Comparison of ENCODE assay signal across 23 cellular contexts in the genomic region with DNA sequence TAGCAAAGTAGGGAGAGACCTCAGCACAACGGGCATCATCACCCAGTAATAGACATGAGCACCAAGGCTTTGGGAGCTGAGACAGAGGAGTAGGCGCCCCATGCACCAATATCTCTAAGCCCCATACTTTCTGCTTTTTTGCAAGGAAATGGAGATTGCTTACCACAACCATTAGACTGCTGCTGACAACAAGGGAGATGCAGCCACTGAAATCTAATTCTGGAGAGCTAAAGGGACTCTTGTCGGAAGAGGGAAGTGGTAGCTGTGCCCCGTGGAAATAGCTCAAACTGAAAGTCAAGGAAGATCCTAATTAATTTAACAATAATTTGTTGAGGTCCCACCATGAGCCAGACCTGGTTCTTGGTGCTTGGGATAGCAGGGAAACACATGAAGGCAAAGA.
A peak's percentile ranks its signal among the peaks of the same experiment; 100 is the strongest.
DNase-seq lines count a peak whose midpoint lies in the region; ATAC-seq lines count a peak whose summit lies in the region.
"Had no signal": no experiment of that assay in that cellular context is flagged by ENCODE, and none has a peak within 500 bp of the region (broad histone marks: within the 10 kb centered on the region; RNA-seq: fewer than 3 reads in every experiment).

No MANE protein-coding gene starts in this region.

- H3K27ac ChIP-seq in thymus (ENCODE audit: low read depth): peak overlapping the region; percentile 92
- H3K27ac ChIP-seq: colonic mucosa, SJCRH30, uterus had no signal

- peaks cover 7% of the 10 kb centered on the region for H3K36me3 Mint-ChIP-seq in activated naive CD4-positive, alpha-beta T cell treated with anti-CD3 and anti-CD28 coated beads, Interleukin-2, amount 50 U/mL, for 24 hours
- peaks cover 5% of the 10 kb centered on the region for H3K36me3 Mint-ChIP-seq in T-helper 1 cell treated with Interleukin-12 subunit alpha and Interleukin-12 subunit beta and Interleukin-4 antibody, amounts not matched to agents 30 μg/mL and 1 μg/mL, for 36 hours (ENCODE audit: low read depth)
- H3K36me3 Mint-ChIP-seq in activated naive CD8-positive, alpha-beta T cell treated with anti-CD3 and anti-CD28 coated beads, Interleukin-2, amount 10 ng/mL, durations not matched to agents 7 days and 5 days: peaks cover 3% of the 10 kb centered on the region
- H3K36me3 Mint-ChIP-seq: memory B cell had no signal

- no peaks in the 10 kb centered on the region for H3K27me3 Mint-ChIP-seq in activated naive CD4-positive, alpha-beta T cell treated with anti-CD3 and anti-CD28 coated beads, Interleukin-2, amount 50 U/mL, for 24 hours
- no peaks in the 10 kb centered on the region for H3K27me3 Mint-ChIP-seq in T-helper 1 cell treated with Interleukin-12 subunit alpha and Interleukin-12 subunit beta and Interleukin-4 antibody, amounts not matched to agents 30 μg/mL and 1 μg/mL, for 36 hours (ENCODE audit: low read depth)
- H3K27me3 Mint-ChIP-seq in activated naive CD8-positive, alpha-beta T cell treated with anti-CD3 and anti-CD28 coated beads, Interleukin-2, amount 10 ng/mL, durations not matched to agents 7 days and 5 days: no peaks in the 10 kb centered on the region

- peak; percentile 8 for ATAC-seq in activated naive CD8-positive, alpha-beta T cell treated with anti-CD3 and anti-CD28 coated beads, Interleukin-2, amount 10 ng/mL, durations not matched to agents 7 days and 5 days (ENCODE audit: low read depth)
- ATAC-seq: esophagus mucosa, left colon had no signal

- H3K4me3 ChIP-seq in thymus (ENCODE audit: low read length): no peak overlapping the region
- H3K4me3 ChIP-seq: colonic mucosa, Peyer's patch, SJCRH30, uterus had no signal

- peaks cover 96% of the 10 kb centered on the region for H3K4me1 Mint-ChIP-seq in activated naive CD4-positive, alpha-beta T cell treated with anti-CD3 and anti-CD28 coated beads, Interleukin-2, amount 50 U/mL, for 24 hours
- peaks cover 71% of the 10 kb centered on the region for H3K4me1 Mint-ChIP-seq in T-helper 1 cell treated with Interleukin-12 subunit alpha and Interleukin-12 subunit beta and Interleukin-4 antibody, amounts not matched to agents 30 μg/mL and 1 μg/mL, for 36 hours (ENCODE audit: low read depth)
- peaks cover 66% of the 10 kb centered on the region for H3K4me1 Mint-ChIP-seq in activated naive CD8-positive, alpha-beta T cell treated with anti-CD3 and anti-CD28 coated beads, Interleukin-2, amount 10 ng/mL, durations not matched to agents 7 days and 5 days
- H3K4me1 Mint-ChIP-seq: memory B cell had no signal

- H3K4me1 ChIP-seq in thymus (ENCODE audit: control insufficient read depth, insufficient read depth, low read length): peaks cover 47% of the 10 kb centered on the region
- H3K4me1 ChIP-seq: colonic mucosa, Peyer's patch, SJCRH30, uterus had no signal

- 47% methylated on average over 4 of the region's 4 CpGs for WGBS in thymus

- H3K9me3 ChIP-seq in thymus (ENCODE audit: control insufficient read depth): no peaks in the 10 kb centered on the region
- H3K9me3 ChIP-seq: colonic mucosa, Peyer's patch, SJCRH30, uterus had no signal

- H3K9me3 Mint-ChIP-seq in activated naive CD4-positive, alpha-beta T cell treated with anti-CD3 and anti-CD28 coated beads, Interleukin-2, amount 50 U/mL, for 24 hours: peaks cover 3% of the 10 kb centered on the region
- no peaks in the 10 kb centered on the region for H3K9me3 Mint-ChIP-seq in T-helper 1 cell treated with Interleukin-12 subunit alpha and Interleukin-12 subunit beta and Interleukin-4 antibody, amounts not matched to agents 30 μg/mL and 1 μg/mL, for 36 hours
- no peaks in the 10 kb centered on the region for H3K9me3 Mint-ChIP-seq in activated naive CD8-positive, alpha-beta T cell treated with anti-CD3 and anti-CD28 coated beads, Interleukin-2, amount 10 ng/mL, durations not matched to agents 7 days and 5 days

- H3K27me3 ChIP-seq in thymus (ENCODE audit: control insufficient read depth, insufficient read depth): no peaks in the 10 kb centered on the region
- H3K27me3 ChIP-seq: Peyer's patch, SJCRH30, uterus had no signal

- H3K4me3 Mint-ChIP-seq in activated naive CD4-positive, alpha-beta T cell treated with anti-CD3 and anti-CD28 coated beads, Interleukin-2, amount 50 U/mL, for 24 hours: peak overlapping the region; percentile 75
- H3K4me3 Mint-ChIP-seq in T-helper 1 cell treated with Interleukin-12 subunit alpha and Interleukin-12 subunit beta and Interleukin-4 antibody, amounts not matched to agents 30 μg/mL and 1 μg/mL, for 36 hours: peak overlapping the region; percentile 82
- H3K4me3 Mint-ChIP-seq in activated naive CD8-positive, alpha-beta T cell treated with anti-CD3 and anti-CD28 coated beads, Interleukin-2, amount 10 ng/mL, durations not matched to agents 7 days and 5 days: peak overlapping the region; percentile 75
- H3K4me3 Mint-ChIP-seq: memory B cell had no signal

- H3K36me3 ChIP-seq in thymus (ENCODE audit: control insufficient read depth, insufficient read depth): no peaks in the 10 kb centered on the region
- H3K36me3 ChIP-seq: colonic mucosa, Peyer's patch, SJCRH30, uterus had no signal

- no peak for DNase-seq in activated naive CD4-positive, alpha-beta T cell treated with Interleukin-2 at 50 U/mL for 16 hours
- DNase-seq in activated naive CD8-positive, alpha-beta T cell treated with anti-CD3 and anti-CD28 coated beads, Interleukin-2, amount 10 ng/mL, durations not matched to agents 7 days and 5 days: no peak
- DNase-seq in NCI-H345 treated with DMSO at 0.1 percent for 48 hours (lab: John Stamatoyannopoulos, UW; ENCODE audit: unreplicated experiment) (no peak), cerebellar cortex (ENCODE audit: low spot score) (no peak)
- DNase-seq: activated CD4-positive, alpha-beta T cell treated with anti-CD3 and anti-CD28 coated beads for 4 hours; C1 segment of cervical spinal cord; colonic mucosa; foreskin melanocyte; HCEC 1CT; Karpas-422; left colon; NCI-H1436 treated with DMSO at 0.1 percent for 48 hours; NCI-H510A; nucleus accumbens; Peyer's patch; SJCRH30; stimulated activated CD8-positive, alpha-beta memory T cell treated with anti-CD3 and anti-CD28 coated beads, Interleukin-4, amount 100 ng/mL, for 48 hours; uterus had no signal

- POLR2A ChIA-PET in activated naive CD8-positive, alpha-beta T cell treated with anti-CD3 and anti-CD28 coated beads, Interleukin-2, amount 10 ng/mL, durations not matched to agents 7 days and 5 days (lab: Charles Lee): interaction anchor here (0.7 to 8.3 kb wide), 14 partner anchors 18 to 1131 kb away, joined by 3 to 101 read pairs (median 4); a partner anchor contains a TSS

- peak overlapping the region; percentile 97 for H3K27ac Mint-ChIP-seq in activated naive CD4-positive, alpha-beta T cell treated with anti-CD3 and anti-CD28 coated beads, Interleukin-2, amount 50 U/mL, for 24 hours
- H3K27ac Mint-ChIP-seq in T-helper 1 cell treated with Interleukin-12 subunit alpha and Interleukin-12 subunit beta and Interleukin-4 antibody, amounts not matched to agents 30 μg/mL and 1 μg/mL, for 36 hours: peak overlapping the region; percentile 84
- peak overlapping the region; percentile 89 for H3K27ac Mint-ChIP-seq in activated naive CD8-positive, alpha-beta T cell treated with anti-CD3 and anti-CD28 coated beads, Interleukin-2, amount 10 ng/mL, durations not matched to agents 7 days and 5 days
- H3K27ac Mint-ChIP-seq: memory B cell had no signal
